In the genomic region with DNA sequence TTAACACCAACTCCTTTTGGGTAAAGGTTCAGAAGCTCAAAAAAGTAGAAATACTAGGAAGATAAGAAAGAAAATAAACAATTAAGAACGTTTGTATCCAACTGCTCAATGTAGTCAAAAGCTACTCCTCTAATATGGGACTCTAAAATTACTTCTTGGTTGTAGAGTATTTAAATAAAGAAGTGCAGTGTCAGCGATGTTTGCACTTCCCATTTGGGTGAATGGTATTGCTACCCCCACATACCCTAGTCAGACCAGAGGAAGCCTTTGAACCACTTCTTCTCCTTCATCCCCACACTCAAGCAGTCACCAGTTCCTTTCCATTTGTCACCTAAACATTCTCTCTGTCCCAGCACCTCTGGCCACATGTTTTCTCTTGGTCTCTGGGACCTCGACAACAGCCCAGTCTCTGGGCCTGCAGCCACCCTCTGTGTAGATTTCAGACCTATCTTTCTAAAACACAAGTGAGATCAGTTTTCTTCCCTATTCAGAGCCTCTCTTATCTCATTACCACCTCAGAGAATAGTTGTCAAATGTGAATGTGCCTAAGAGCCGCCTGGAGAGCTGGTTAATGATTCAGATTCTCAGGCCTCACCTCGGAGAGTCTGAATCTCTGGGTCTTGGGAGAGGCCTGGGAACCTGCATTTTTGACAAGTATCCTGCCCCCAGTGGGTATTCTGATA, we compare ENCODE assay signal across 22 cellular contexts.
"Had no signal": no experiment of that assay in that cellular context is flagged by ENCODE, and none has a peak within 500 bp of the region (broad histone marks: within the 10 kb centered on the region; RNA-seq: fewer than 3 reads in every experiment).

No MANE protein-coding gene starts in this region.

- H2AFZ ChIP-seq: PC-9 had no signal

- H3K4me3 ChIP-seq: PC-9, SK-N-MC had no signal

- DNase-seq: activated B cell treated with CpG ODN at 0.5 μM for 24 hours; activated CD4-positive, alpha-beta T cell treated with anti-CD3 and anti-CD28 coated beads for 1 hour; activated CD4-positive, alpha-beta T cell treated with anti-CD3 and anti-CD28 coated beads, Interleukin-2, amount 10 ng/mL, durations not matched to agents 24 days and 14 days; activated CD4-positive, alpha-beta T cell treated with anti-CD3 and anti-CD28 coated beads, Interleukin-2, amount 50 U/mL, for 48 hours; activated effector memory CD4-positive, alpha-beta T cell treated with anti-CD3 and anti-CD28 coated beads, Interleukin-2, amount 50 U/mL, for 16 hours; activated naive CD4-positive, alpha-beta T cell treated with Interleukin-2 at 50 U/mL for 16 hours; activated naive CD8-positive, alpha-beta T cell treated with anti-CD3 and anti-CD28 coated beads, Interleukin-2, amount 50 U/mL, for 24 hours; activated T-cell treated with anti-CD3 and anti-CD28 coated beads, Interleukin-2, amount 50 U/mL, for 4 hours; amniotic stem cell; Karpas-422; MM.1S; NCI-H1105 treated with DMSO at 0.1 percent for 48 hours; NCI-H1436 treated with DMSO at 0.1 percent for 48 hours; NCI-H187; NCI-H2081; NCI-H510A treated with DMSO at 0.1 percent for 48 hours; NK-92 treated with Interleukin-12 subunit alpha and Interleukin-12 subunit beta, amount 100 ng/mL, for 24 hours; PC-9; T-helper 1 cell had no signal

- FAIRE-seq: astrocyte had no signal

- H3K4me2 ChIP-seq: PC-9 had no signal

- ATAC-seq: activated naive CD4-positive, alpha-beta T cell treated with anti-CD3 and anti-CD28 coated beads, Interleukin-2, amount 50 U/mL, for 72 hours; activated T-cell treated with anti-CD3 and anti-CD28 coated beads, Interleukin-2, amount 50 U/mL, for 4 hours had no signal

- H3K27ac ChIP-seq: PC-9, SK-N-MC had no signal
